In the genomic region with DNA sequence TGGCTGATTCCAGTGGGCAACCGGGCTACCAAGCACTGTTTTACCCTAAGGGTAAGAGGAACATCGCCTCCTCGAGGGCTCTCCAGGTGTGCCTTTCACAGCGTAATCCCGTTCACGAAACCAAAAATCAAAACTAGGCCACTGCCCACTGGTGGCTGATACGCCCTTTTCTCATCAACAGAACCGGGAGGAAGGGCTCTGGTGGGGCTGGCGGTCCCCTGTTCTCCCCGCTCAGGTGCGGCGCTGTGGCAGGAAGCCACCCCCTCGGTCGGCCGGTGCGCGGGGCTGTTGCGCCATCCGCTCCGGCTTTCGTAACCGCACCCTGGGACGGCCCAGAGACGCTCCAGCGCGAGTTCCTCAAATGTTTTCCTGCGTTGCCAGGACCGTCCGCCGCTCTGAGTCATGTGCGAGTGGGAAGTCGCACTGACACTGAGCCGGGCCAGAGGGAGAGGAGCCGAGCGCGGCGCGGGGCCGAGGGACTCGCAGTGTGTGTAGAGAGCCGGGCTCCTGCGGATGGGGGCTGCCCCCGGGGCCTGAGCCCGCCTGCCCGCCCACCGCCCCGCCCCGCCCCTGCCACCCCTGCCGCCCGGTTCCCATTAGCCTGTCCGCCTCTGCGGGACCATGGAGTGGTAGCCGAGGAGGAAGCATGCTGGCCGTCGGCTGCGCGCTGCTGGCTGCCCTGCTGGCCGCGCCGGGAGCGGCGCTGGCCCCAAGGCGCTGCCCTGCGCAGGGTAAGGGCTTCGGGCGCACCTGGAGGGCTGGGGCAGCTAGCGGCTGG, we compare ENCODE assay signal across 1 cellular context.
A peak's percentile ranks its signal among the peaks of the same experiment; 100 is the strongest.
TF ChIP-seq lines count a peak whose summit lies in the region.

A gene (plus strand): TSS at position 360 of the 778 bp plus-strand sequence. CDS start 287 bp downstream, at position 647.

TF ChIP-seq in HEK293, 187 proteins besides CTCF, POLR2A, EP300 and RAD21 (continued from another document):
- TF ChIP-seq, protein P1, sequence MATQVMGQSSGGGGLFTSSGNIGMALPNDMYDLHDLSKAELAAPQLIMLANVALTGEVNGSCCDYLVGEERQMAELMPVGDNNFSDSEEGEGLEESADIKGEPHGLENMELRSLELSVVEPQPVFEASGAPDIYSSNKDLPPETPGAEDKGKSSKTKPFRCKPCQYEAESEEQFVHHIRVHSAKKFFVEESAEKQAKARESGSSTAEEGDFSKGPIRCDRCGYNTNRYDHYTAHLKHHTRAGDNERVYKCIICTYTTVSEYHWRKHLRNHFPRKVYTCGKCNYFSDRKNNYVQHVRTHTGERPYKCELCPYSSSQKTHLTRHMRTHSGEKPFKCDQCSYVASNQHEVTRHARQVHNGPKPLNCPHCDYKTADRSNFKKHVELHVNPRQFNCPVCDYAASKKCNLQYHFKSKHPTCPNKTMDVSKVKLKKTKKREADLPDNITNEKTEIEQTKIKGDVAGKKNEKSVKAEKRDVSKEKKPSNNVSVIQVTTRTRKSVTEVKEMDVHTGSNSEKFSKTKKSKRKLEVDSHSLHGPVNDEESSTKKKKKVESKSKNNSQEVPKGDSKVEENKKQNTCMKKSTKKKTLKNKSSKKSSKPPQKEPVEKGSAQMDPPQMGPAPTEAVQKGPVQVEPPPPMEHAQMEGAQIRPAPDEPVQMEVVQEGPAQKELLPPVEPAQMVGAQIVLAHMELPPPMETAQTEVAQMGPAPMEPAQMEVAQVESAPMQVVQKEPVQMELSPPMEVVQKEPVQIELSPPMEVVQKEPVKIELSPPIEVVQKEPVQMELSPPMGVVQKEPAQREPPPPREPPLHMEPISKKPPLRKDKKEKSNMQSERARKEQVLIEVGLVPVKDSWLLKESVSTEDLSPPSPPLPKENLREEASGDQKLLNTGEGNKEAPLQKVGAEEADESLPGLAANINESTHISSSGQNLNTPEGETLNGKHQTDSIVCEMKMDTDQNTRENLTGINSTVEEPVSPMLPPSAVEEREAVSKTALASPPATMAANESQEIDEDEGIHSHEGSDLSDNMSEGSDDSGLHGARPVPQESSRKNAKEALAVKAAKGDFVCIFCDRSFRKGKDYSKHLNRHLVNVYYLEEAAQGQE (tag by site-specific recombination; IDR thresholded peaks at IDR 0.05): no peak
- peak; percentile 36; the same call in 1 of the 2 replicates for TF ChIP-seq ZNF394 (tag by site-specific recombination; IDR thresholded peaks at IDR 0.05; ENCODE audit: borderline replicate concordance)
- no peak for TF ChIP-seq ZNF174 (tag by site-specific recombination; IDR thresholded peaks at IDR 0.05)
- TF ChIP-seq, protein P2, sequence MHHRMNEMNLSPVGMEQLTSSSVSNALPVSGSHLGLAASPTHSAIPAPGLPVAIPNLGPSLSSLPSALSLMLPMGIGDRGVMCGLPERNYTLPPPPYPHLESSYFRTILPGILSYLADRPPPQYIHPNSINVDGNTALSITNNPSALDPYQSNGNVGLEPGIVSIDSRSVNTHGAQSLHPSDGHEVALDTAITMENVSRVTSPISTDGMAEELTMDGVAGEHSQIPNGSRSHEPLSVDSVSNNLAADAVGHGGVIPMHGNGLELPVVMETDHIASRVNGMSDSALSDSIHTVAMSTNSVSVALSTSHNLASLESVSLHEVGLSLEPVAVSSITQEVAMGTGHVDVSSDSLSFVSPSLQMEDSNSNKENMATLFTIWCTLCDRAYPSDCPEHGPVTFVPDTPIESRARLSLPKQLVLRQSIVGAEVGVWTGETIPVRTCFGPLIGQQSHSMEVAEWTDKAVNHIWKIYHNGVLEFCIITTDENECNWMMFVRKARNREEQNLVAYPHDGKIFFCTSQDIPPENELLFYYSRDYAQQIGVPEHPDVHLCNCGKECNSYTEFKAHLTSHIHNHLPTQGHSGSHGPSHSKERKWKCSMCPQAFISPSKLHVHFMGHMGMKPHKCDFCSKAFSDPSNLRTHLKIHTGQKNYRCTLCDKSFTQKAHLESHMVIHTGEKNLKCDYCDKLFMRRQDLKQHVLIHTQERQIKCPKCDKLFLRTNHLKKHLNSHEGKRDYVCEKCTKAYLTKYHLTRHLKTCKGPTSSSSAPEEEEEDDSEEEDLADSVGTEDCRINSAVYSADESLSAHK (tag by site-specific recombination; IDR thresholded peaks at IDR 0.05): no peak
